ENCODE assay signal across 15 cellular contexts in genomic region chr4:108527729-108528128, GRCh38.
DNase-seq lines count a peak whose midpoint lies in the region; ATAC-seq and TF ChIP-seq lines count a peak whose summit lies in the region.
"Had no signal": no experiment of that assay in that cellular context is flagged by ENCODE, and none has a peak within 500 bp of the region (broad histone marks: within the 10 kb centered on the region; RNA-seq: fewer than 3 reads in every experiment).

No MANE protein-coding gene starts in this region.

- WGBS in thymus, result 6% methylated on average over 2 of the region's 2 CpGs
- WGBS in mammary epithelial cell (ENCODE audit: low coverage, missing lambda C conversion rate), result 55% methylated on average over 2 of the region's 2 CpGs

- H3K27me3 ChIP-seq in thymus (ENCODE audit: control insufficient read depth, insufficient read depth) (no peaks in the 10 kb centered on the region), mammary epithelial cell (ENCODE audit: insufficient read depth, low read length) (peaks cover 2% of the 10 kb centered on the region)
- H3K27me3 ChIP-seq: right atrium auricular region had no signal

- H3K4me2 ChIP-seq in mammary epithelial cell (ENCODE audit: insufficient read depth, low read depth, low read length), result no peak overlapping the region

- no peak for TF ChIP-seq CTCF in mammary epithelial cell (conservative IDR thresholded peaks at IDR 0.05 in 1 of 2, IDR thresholded peaks at IDR 0.05 in 1 of 2; ENCODE audit: extremely low read depth in 1 of 2, insufficient read depth in 1 of 2, low read depth in 1 of 2, low read length in 2 of 2)

- no peak overlapping the region for H3K9ac ChIP-seq in mammary epithelial cell (ENCODE audit: insufficient read depth, low read length)
- H3K9ac ChIP-seq: GM23248 had no signal

- H3K4me3 ChIP-seq in thymus (ENCODE audit: low read length) (no peak overlapping the region), mammary epithelial cell (replicated peaks in 1 of 3; ENCODE audit: insufficient read depth in 1 of 3, low read depth in 2 of 3, low read length in 3 of 3) (no peak overlapping the region)
- H3K4me3 ChIP-seq: GM23248, right atrium auricular region had no signal

- H3K27ac Mint-ChIP-seq in activated CD4-positive, alpha-beta memory T cell treated with anti-CD3 and anti-CD28 coated beads for 36 hours, result peak overlapping the region; percentile 5

- POLR2A ChIA-PET in activated CD4-positive, alpha-beta memory T cell treated with anti-CD3 and anti-CD28 coated beads for 36 hours (lab: Charles Lee), result no interaction called here

- H3K4me3 Mint-ChIP-seq in activated CD4-positive, alpha-beta memory T cell treated with anti-CD3 and anti-CD28 coated beads for 36 hours, result no peak overlapping the region

- no peaks in the 10 kb centered on the region for H4K20me1 ChIP-seq in mammary epithelial cell (ENCODE audit: insufficient read depth, low read length)

- peaks cover 9% of the 10 kb centered on the region for H3K9me3 Mint-ChIP-seq in activated CD4-positive, alpha-beta memory T cell treated with anti-CD3 and anti-CD28 coated beads for 36 hours

- no peaks in the 10 kb centered on the region for H3K27me3 Mint-ChIP-seq in activated CD4-positive, alpha-beta memory T cell treated with anti-CD3 and anti-CD28 coated beads for 36 hours

- no TSS peak for BruUV-seq in mammary epithelial cell (replicated peaks; lab: Mats Ljungman, UMichigan)

- intact Hi-C loops in activated CD4-positive, alpha-beta memory T cell treated with anti-CD3 and anti-CD28 coated beads for 36 hours (cut with micrococcal nuclease), result no loop called here
- intact Hi-C loops in mammary epithelial cell (cut with micrococcal nuclease), result no loop called here

- CTCF ChIA-PET in activated CD4-positive, alpha-beta memory T cell treated with anti-CD3 and anti-CD28 coated beads for 36 hours (lab: Charles Lee), result interaction anchor here (1.1 kb wide), 1 partner anchor 509 kb away, joined by 5 read pairs; no protein-coding TSS in a partner anchor
- CTCF ChIA-PET in mammary epithelial cell (lab: Charles Lee; ENCODE audit: low non-redundant PET), result no interaction called here

- in situ Hi-C loops in mammary epithelial cell (cut with MboI; ENCODE audit: low sequenced_read_pairs in 2 of 2), result no loop called here

- H3K9me3 ChIP-seq in thymus (ENCODE audit: control insufficient read depth) (no peaks in the 10 kb centered on the region), mammary epithelial cell (replicated peaks; ENCODE audit: insufficient read depth, low read length) (no peaks in the 10 kb centered on the region)
- H3K9me3 ChIP-seq: right atrium auricular region had no signal

- peaks cover 3% of the 10 kb centered on the region for H3K36me3 Mint-ChIP-seq in activated CD4-positive, alpha-beta memory T cell treated with anti-CD3 and anti-CD28 coated beads for 36 hours

- H3K4me1 ChIP-seq in thymus (ENCODE audit: control insufficient read depth, insufficient read depth, low read length), result peaks cover 34% of the 10 kb centered on the region
- no peaks in the 10 kb centered on the region for H3K4me1 ChIP-seq in mammary epithelial cell (ENCODE audit: insufficient read depth, low read length)
- H3K4me1 ChIP-seq: right atrium auricular region had no signal

- H2AFZ ChIP-seq in mammary epithelial cell (ENCODE audit: low read depth, low read length), result no peak overlapping the region
- H2AFZ ChIP-seq: GM23248 had no signal

- H3K27ac ChIP-seq in thymus (ENCODE audit: low read depth) (peak overlapping the region; percentile 83), mammary epithelial cell (ENCODE audit: insufficient read depth, low read depth, low read length) (no peak overlapping the region)
- H3K27ac ChIP-seq: GM23248, right atrium auricular region had no signal

- ATAC-seq in HG03378 (IDR thresholded peaks at IDR 0.05; ENCODE audit: unreplicated experiment), result peak; percentile 78

- dilution Hi-C loops in mammary epithelial cell (cut with HindIII; ENCODE audit: low sequenced_read_pairs), result no loop called here

- DNase-seq in stimulated activated CD8-positive, alpha-beta memory T cell treated with anti-CD3 and anti-CD28 coated beads, Interleukin-7, amount 100 ng/mL, for 4 hours (ENCODE audit: low read depth in 2 of 2), result peak; percentile 8 to 29
- no peak for DNase-seq in stimulated activated CD8-positive, alpha-beta memory T cell treated with anti-CD3 and anti-CD28 coated beads, Interleukin-4, amount 100 ng/mL, for 48 hours
- peak; percentile 21 for DNase-seq in activated CD4-positive, alpha-beta memory T cell treated with anti-CD3 and anti-CD28 coated beads for 36 hours
- DNase-seq in AG20443 (ENCODE audit: low spot score) (no peak), NCI-H1092 (lab: John Stamatoyannopoulos, UW) (no peak), mammary epithelial cell (no peak)
- DNase-seq: amygdala; C1 segment of cervical spinal cord; effector memory CD4-positive, alpha-beta T cell; GM23248; NCI-H1436 treated with DMSO at 0.1 percent for 48 hours; T-helper 9 cell had no signal

- H3K4me1 Mint-ChIP-seq in activated CD4-positive, alpha-beta memory T cell treated with anti-CD3 and anti-CD28 coated beads for 36 hours (ENCODE audit: low read depth), result peaks cover 49% of the 10 kb centered on the region

- H3K79me2 ChIP-seq in mammary epithelial cell (ENCODE audit: insufficient read depth, low read length), result no peaks in the 10 kb centered on the region

- H3K36me3 ChIP-seq in thymus (ENCODE audit: control insufficient read depth, insufficient read depth) (no peaks in the 10 kb centered on the region), mammary epithelial cell (ENCODE audit: insufficient read depth, low read length) (no peaks in the 10 kb centered on the region)
- H3K36me3 ChIP-seq: right atrium auricular region had no signal

Comparison
In these comparisons a context has a peak if more than half of its experiments do, and no peak if none do; other contexts are left out.
1. DNase-seq: peak in stimulated activated CD8-positive, alpha-beta memory T cell treated with anti-CD3 and anti-CD28 coated beads, Interleukin-7, amount 100 ng/mL, for 4 hours (2 of 2) and activated CD4-positive, alpha-beta memory T cell treated with anti-CD3 and anti-CD28 coated beads for 36 hours (single experiment); none in stimulated activated CD8-positive, alpha-beta memory T cell treated with anti-CD3 and anti-CD28 coated beads, Interleukin-4, amount 100 ng/mL, for 48 hours (single experiment), AG20443 (single experiment), NCI-H1092 (single experiment) and mammary epithelial cell (single experiment).